ENCODE assay signal across 15 cellular contexts in genomic region chr2:173204316-173204715, GRCh38.
A peak's percentile ranks its signal among the peaks of the same experiment; 100 is the strongest.
DNase-seq lines count a peak whose midpoint lies in the region; ATAC-seq and TF ChIP-seq lines count a peak whose summit lies in the region.
"Had no signal": no experiment of that assay in that cellular context is flagged by ENCODE, and none has a peak within 500 bp of the region (broad histone marks: within the 10 kb centered on the region; RNA-seq: fewer than 3 reads in every experiment).

No MANE protein-coding gene starts in this region.

- H3K4me3 ChIP-seq in tibial artery (no peak overlapping the region), hepatocyte (no peak overlapping the region)
- H3K4me3 ChIP-seq: BLaER1, tibial nerve had no signal

- no peak overlapping the region for H2AFZ ChIP-seq in hepatocyte

- TF ChIP-seq CTCF in tibial artery (IDR thresholded peaks at IDR 0.05) (no peak), hepatocyte (IDR thresholded peaks at IDR 0.05; ENCODE audit: poor library complexity) (no peak)

- peak; percentile 33 for DNase-seq in NCI-H2196 (lab: John Stamatoyannopoulos, UW; ENCODE audit: unreplicated experiment)
- DNase-seq in NCI-H2196 treated with DMSO at 0.1 percent for 48 hours (lab: John Stamatoyannopoulos, UW; ENCODE audit: unreplicated experiment): no peak
- DNase-seq in astrocyte of the hippocampus (ENCODE audit: low read depth, low spot score): peak; percentile 51
- peak; percentile 7 for DNase-seq in glomerular endothelial cell (ENCODE audit: extremely low read depth, low read depth, low spot score)
- no peak for DNase-seq in tibial artery
- no peak for DNase-seq in hepatocyte (ENCODE audit: low spot score)
- DNase-seq in NCI-H524 treated with DMSO at 0.1 percent for 48 hours (lab: John Stamatoyannopoulos, UW): no peak
- DNase-seq: activated gamma-delta T cell, amniotic stem cell, cortex of kidney, kidney glomerular epithelial cell, NCI-H1092 treated with DMSO at 0.1 percent for 48 hours had no signal

- H3K27me3 ChIP-seq in tibial artery (no peaks in the 10 kb centered on the region), hepatocyte (no peaks in the 10 kb centered on the region)
- H3K27me3 ChIP-seq: BLaER1, tibial nerve had no signal

- no peaks in the 10 kb centered on the region for H3K9me2 ChIP-seq in hepatocyte (replicated peaks; ENCODE audit: insufficient read depth)

- H3K79me2 ChIP-seq in hepatocyte: no peaks in the 10 kb centered on the region

- H3K4me2 ChIP-seq in hepatocyte: no peak overlapping the region
- H3K4me2 ChIP-seq: BLaER1 had no signal

- H3K9me3 ChIP-seq in tibial artery (no peaks in the 10 kb centered on the region), hepatocyte (ENCODE audit: low read depth) (no peaks in the 10 kb centered on the region)
- H3K9me3 ChIP-seq: BLaER1, tibial nerve had no signal

- 35% methylated on average over 2 of the region's 2 CpGs for WGBS in hepatocyte (ENCODE audit: low lambda C conversion rate, missing lambda C conversion rate)

- H3K4me1 ChIP-seq in tibial artery (peaks cover 0 to 75% (median 37%) of the 10 kb centered on the region in 4 donors), hepatocyte (ENCODE audit: insufficient read depth) (no peaks in the 10 kb centered on the region)
- H3K4me1 ChIP-seq: BLaER1 had no signal

- no peak for ATAC-seq in HG02798 (IDR thresholded peaks at IDR 0.05; ENCODE audit: poor library complexity, unreplicated experiment)

- H3K36me3 ChIP-seq in tibial artery (no peaks in the 10 kb centered on the region), hepatocyte (replicated peaks; ENCODE audit: insufficient read depth, low read depth) (no peaks in the 10 kb centered on the region)

- intact Hi-C loops in tibial artery (cut with DNase I; ENCODE audit: low total_unique reads): loop anchor here (5.0 kb wide), 1 partner anchor 112 kb away; no protein-coding TSS in a partner anchor

- H4K20me1 ChIP-seq in hepatocyte (ENCODE audit: insufficient read depth, poor library complexity, severe bottlenecking): no peaks in the 10 kb centered on the region
- H4K20me1 ChIP-seq: BLaER1 had no signal

- H3K27ac ChIP-seq in tibial artery (peak overlapping the region; percentile 70 to 77), hepatocyte (no peak overlapping the region)
- H3K27ac ChIP-seq: BLaER1 had no signal

Comparison
In these comparisons a context has a peak if more than half of its experiments do, and no peak if none do; other contexts are left out.
1. DNase-seq: peak in NCI-H2196 (single experiment), astrocyte of the hippocampus (single experiment) and glomerular endothelial cell (single experiment); none in NCI-H2196 treated with DMSO at 0.1 percent for 48 hours (single experiment), tibial artery (0 of 2), hepatocyte (single experiment) and NCI-H524 treated with DMSO at 0.1 percent for 48 hours (single experiment).